Comparison of ENCODE assay signal across 2 cellular contexts in genomic region chr14:64889352-64889751, GRCh38.
A peak's percentile ranks its signal among the peaks of the same experiment; 100 is the strongest.
TF ChIP-seq lines count a peak whose summit lies in the region.

No MANE protein-coding gene starts in this region.

TF ChIP-seq in HepG2, 621 proteins besides CTCF, POLR2A, EP300 and RAD21:
- TF ChIP-seq ZNF564 (CRISPR knock-in tag; IDR thresholded peaks at IDR 0.05), result peak; percentile 90; the same call in 1 of the 2 replicates
- TF ChIP-seq PBX3 (CRISPR knock-in tag; IDR thresholded peaks at IDR 0.05; ENCODE audit: borderline replicate concordance), result no peak

TF ChIP-seq in IMR-90, 13 proteins besides CTCF, POLR2A, EP300 and RAD21:
- TF ChIP-seq MAZ (IDR thresholded peaks at IDR 0.05; ENCODE audit: borderline replicate concordance, low read depth, low read length) (no peak), ELK1 (IDR thresholded peaks at IDR 0.05; ENCODE audit: borderline replicate concordance, low read depth, low read length) (no peak), CEBPB (IDR thresholded peaks at IDR 0.05; ENCODE audit: low read depth, low read length) (no peak), MXI1 (IDR thresholded peaks at IDR 0.05; ENCODE audit: borderline replicate concordance, low read depth, low read length) (no peak), SMC3 (IDR thresholded peaks at IDR 0.05; ENCODE audit: low read depth, low read length) (no peak), NFE2L2 (IDR thresholded peaks at IDR 0.05; ENCODE audit: low read depth, low read length) (no peak), RFX5 (IDR thresholded peaks at IDR 0.05; ENCODE audit: low read depth, low read length) (no peak), CHD1 (IDR thresholded peaks at IDR 0.05; ENCODE audit: low read depth, low read length) (no peak), MAFK (IDR thresholded peaks at IDR 0.05; ENCODE audit: low read depth, low read length) (no peak), USF2 (IDR thresholded peaks at IDR 0.05; ENCODE audit: low read depth, low read length) (no peak)
